ENCODE assay signal across 2 cellular contexts in genomic region chr15:68977426-68977825, GRCh38. TPM values are rescaled to one million over a fixed set of nuclear protein-coding genes. Genes with fewer than 3 reads are reported as not detected.
"Had no signal": no experiment of that assay in that cellular context is flagged by ENCODE, and none has a peak within 500 bp of the region (broad histone marks: within the 10 kb centered on the region; RNA-seq: fewer than 3 reads in every experiment).

No MANE protein-coding gene starts in this region.

RNA-seq across cellular contexts. Expression of gene SPESP1, which starts 47.1 kb away (rescaled TPM):
- total RNA-seq: M059J, NCI-H460 had no signal
